8 cellular contexts compared by ENCODE assay signal in the genomic region with DNA sequence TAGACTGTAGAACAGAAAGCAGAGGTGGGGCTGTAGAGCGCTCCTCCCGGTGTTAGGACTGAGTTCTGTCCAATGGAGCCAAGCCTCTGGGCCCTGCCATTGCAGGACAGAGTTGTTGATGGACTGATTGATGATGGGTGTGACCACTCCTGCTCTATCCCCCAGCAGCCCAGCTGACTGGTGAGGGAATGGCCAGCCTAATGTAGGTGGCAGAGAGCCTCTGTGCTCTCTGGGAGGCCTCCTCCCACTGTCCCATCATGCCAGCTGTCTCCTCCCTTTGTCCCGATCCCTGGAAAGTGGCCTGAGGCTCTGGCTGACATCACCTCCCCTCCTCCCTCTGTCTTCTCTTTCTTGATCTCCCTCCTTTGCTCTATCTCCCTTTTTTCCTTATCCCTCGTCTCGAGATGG. TPM values are rescaled to one million over a fixed set of nuclear protein-coding genes. Genes with fewer than 3 reads are reported as not detected.
A peak's percentile ranks its signal among the peaks of the same experiment; 100 is the strongest.
DNase-seq lines count a peak whose midpoint lies in the region; ATAC-seq and TF ChIP-seq lines count a peak whose summit lies in the region.

No MANE protein-coding gene starts in this region.

- peaks cover 41% of the 10 kb centered on the region for H3K27me3 Mint-ChIP-seq in activated T-cell treated with anti-CD3 and anti-CD28 coated beads, Interleukin-2, amount 50 U/mL, for 24 hours

- ATAC-seq in lung (ENCODE audit: insufficient read depth, low FRiP score): no peak
- ATAC-seq in thoracic aorta (ENCODE audit: insufficient number of reproducible peaks, low FRiP score, low read depth): no peak
- ATAC-seq in HG03439 (IDR thresholded peaks at IDR 0.05; ENCODE audit: unreplicated experiment): no peak
- ATAC-seq in GM19328 (IDR thresholded peaks at IDR 0.05; ENCODE audit: unreplicated experiment): no peak

- peaks cover 3% of the 10 kb centered on the region for H3K4me1 Mint-ChIP-seq in activated T-cell treated with anti-CD3 and anti-CD28 coated beads, Interleukin-2, amount 50 U/mL, for 24 hours (ENCODE audit: low read depth)

- DNase-seq in NCI-H2196 treated with DMSO at 0.1 percent for 48 hours (lab: John Stamatoyannopoulos, UW; ENCODE audit: unreplicated experiment) (peak; percentile 23), epidermal melanocyte (ENCODE audit: insufficient read length, low spot score) (peak; percentile 73), lung (ENCODE audit: low spot score) (no peak), thoracic aorta (ENCODE audit: low spot score) (no peak), foreskin melanocyte (no peak)
- DNase-seq in activated T-cell treated with anti-CD3 and anti-CD28 coated beads, Interleukin-2, amount 50 U/mL, for 24 hours: no peak

- H3K27ac ChIP-seq in lung (ENCODE audit: low read depth in 1 of 2, low read length in 1 of 2): peak overlapping the region; percentile 54 to 87
- peak overlapping the region; percentile 86 to 98 for H3K27ac ChIP-seq in thoracic aorta

- no peak overlapping the region for H3K27ac Mint-ChIP-seq in activated T-cell treated with anti-CD3 and anti-CD28 coated beads, Interleukin-2, amount 50 U/mL, for 24 hours

- H3K4me3 Mint-ChIP-seq in activated T-cell treated with anti-CD3 and anti-CD28 coated beads, Interleukin-2, amount 50 U/mL, for 24 hours: no peak overlapping the region

- H3K36me3 Mint-ChIP-seq in activated T-cell treated with anti-CD3 and anti-CD28 coated beads, Interleukin-2, amount 50 U/mL, for 24 hours (ENCODE audit: low read depth): no peaks in the 10 kb centered on the region

- no peaks in the 10 kb centered on the region for H3K9me3 Mint-ChIP-seq in activated T-cell treated with anti-CD3 and anti-CD28 coated beads, Interleukin-2, amount 50 U/mL, for 24 hours

- no peak for TF ChIP-seq CTCF in lung (IDR thresholded peaks at IDR 0.05; ENCODE audit: control extremely low read depth, extremely low read depth)
- TF ChIP-seq CTCF in thoracic aorta (IDR thresholded peaks at IDR 0.05): no peak

- H3K9me3 ChIP-seq in lung (ENCODE audit: control insufficient read depth in 2 of 2, insufficient read depth in 1 of 2, low read length in 1 of 2) (no peaks in the 10 kb centered on the region), thoracic aorta (no peaks in the 10 kb centered on the region)

- no peaks in the 10 kb centered on the region for H3K27me3 ChIP-seq in lung (ENCODE audit: control insufficient read depth, insufficient read depth)
- H3K27me3 ChIP-seq in thoracic aorta (replicated peaks; ENCODE audit: insufficient read depth): no peaks in the 10 kb centered on the region

- H3K4me1 ChIP-seq in lung (ENCODE audit: control insufficient read depth in 2 of 2, insufficient read depth in 2 of 2, low read length in 2 of 2) (peaks cover 0 to 2% of the 10 kb centered on the region in 2 donors), thoracic aorta (ENCODE audit: control insufficient read depth in 1 of 2, low read depth in 2 of 2) (peaks cover 0 to 33% of the 10 kb centered on the region in 2 donors)

- H3K36me3 ChIP-seq in lung (ENCODE audit: control insufficient read depth in 2 of 2, insufficient read depth in 2 of 2, low read length in 2 of 2): no peaks in the 10 kb centered on the region
- peaks cover 1% of the 10 kb centered on the region for H3K36me3 ChIP-seq in thoracic aorta

- 33 to 51% methylated on average over 5 of the region's 5 CpGs for WGBS in lung, 2 donors

- H3K4me3 ChIP-seq in lung (peak overlapping the region; percentile 32), thoracic aorta (peak overlapping the region; percentile 73)

RNA-seq across cellular contexts. Expression of gene EFS, which starts 0.8 kb away (rescaled TPM):
- total RNA-seq in lung (10 to 100 TPM; 18.2 to 19.9 TPM), thoracic aorta (10 to 100 TPM; 23.3 to 38.2 TPM)
- polyA plus RNA-seq in lung: 1 to 10 TPM; 6.5 to 7.3 TPM

RNA-seq across cellular contexts. Expression of gene IL25, which starts 8.4 kb away (rescaled TPM):
- total RNA-seq in lung (not detected), thoracic aorta (not detected)
- not detected for polyA plus RNA-seq in lung

RNA-seq across cellular contexts. Expression of gene SLC22A17, which starts 11.5 kb away (rescaled TPM):
- 10 to 100 TPM; 13.4 to 27.3 TPM for total RNA-seq in lung
- 1 to 10 TPM; 5.4 to 6.0 TPM for polyA plus RNA-seq in lung
- total RNA-seq in thoracic aorta: 10 to 100 TPM; 55.1 to 72.3 TPM

RNA-seq across cellular contexts. Expression of gene CMTM5, which starts 12.7 kb away (rescaled TPM):
- 1 to 10 TPM in 1 of 2 donors, under 1 TPM in 1; 0.55 to 2.0 TPM for total RNA-seq in lung
- 1 to 10 TPM in 1 of 2 donors, under 1 TPM in 1; 0.79 to 3.3 TPM for polyA plus RNA-seq in lung
- 1 to 10 TPM in 1 of 2 donors, not detected in 1; 2.6 TPM for total RNA-seq in thoracic aorta

RNA-seq across cellular contexts. Expression of gene PABPN1, which starts 42.9 kb away (rescaled TPM):
- total RNA-seq in lung (100 to 1,000 TPM in 1 of 2 donors, 10 to 100 TPM in 1; 66.0 to 116 TPM), thoracic aorta (10 to 100 TPM; 44.8 to 54.9 TPM)
- 100 to 1,000 TPM in 1 of 2 donors, 10 to 100 TPM in 1; 88.8 to 183 TPM for polyA plus RNA-seq in lung

Comparison
In these comparisons a context has a peak if more than half of its experiments do, and no peak if none do; other contexts are left out.
1. DNase-seq: peak in NCI-H2196 treated with DMSO at 0.1 percent for 48 hours (single experiment) and epidermal melanocyte (single experiment); none in lung (single experiment), thoracic aorta (single experiment), foreskin melanocyte (single experiment) and activated T-cell treated with anti-CD3 and anti-CD28 coated beads, Interleukin-2, amount 50 U/mL, for 24 hours (single experiment).